ENCODE assay signal across 8 cellular contexts in genomic region chr21:45138199-45139002, GRCh38.
DNase-seq lines count a peak whose midpoint lies in the region; ATAC-seq and TF ChIP-seq lines count a peak whose summit lies in the region.

No MANE protein-coding gene starts in this region.

- no peaks in the 10 kb centered on the region for H3K9me3 ChIP-seq in adipocyte (ENCODE audit: control insufficient read depth, low read length)

- H3K79me2 ChIP-seq in KMS-11 (ENCODE audit: insufficient read depth, low read depth) = no peaks in the 10 kb centered on the region

- peaks cover 12% of the 10 kb centered on the region for H3K36me3 Mint-ChIP-seq in T-cell

- H3K4me3 Mint-ChIP-seq in T-cell = no peak overlapping the region

- no peaks in the 10 kb centered on the region for H3K27me3 ChIP-seq in KMS-11 (ENCODE audit: insufficient read depth, low read depth)
- no peaks in the 10 kb centered on the region for H3K27me3 ChIP-seq in adipocyte (replicated peaks; ENCODE audit: control insufficient read depth, insufficient read depth, low read length)

- no peak overlapping the region for H3K27ac ChIP-seq in KMS-11

- POLR2A ChIA-PET in T-cell (lab: Charles Lee) = interaction anchor here in 1 of 2 donors (0.6 to 0.7 kb wide), 2 partner anchors 326 to 1354 kb away, joined by 3 to 4 read pairs; no protein-coding TSS in a partner anchor

- peaks cover 11 to 24% (median 13%) of the 10 kb centered on the region in 3 donors for H3K4me1 Mint-ChIP-seq in T-cell

- H2AFZ ChIP-seq in KMS-11 (ENCODE audit: low read depth) = no peak overlapping the region

- H3K36me3 ChIP-seq in KMS-11 (ENCODE audit: insufficient read depth) (no peaks in the 10 kb centered on the region), adipocyte (ENCODE audit: control insufficient read depth, insufficient read depth, low read length, severe bottlenecking) (peaks cover 4% of the 10 kb centered on the region)

- no peaks in the 10 kb centered on the region for H3K27me3 Mint-ChIP-seq in T-cell

- ATAC-seq in T-cell (replicated peaks in 1 of 4) = peak; percentile 51 to 67 (median 65)
- no peak for ATAC-seq in GM19397 (IDR thresholded peaks at IDR 0.05; ENCODE audit: unreplicated experiment)

- peak overlapping the region in 1 of 2 donors; percentile 68 for H3K27ac Mint-ChIP-seq in T-cell

- no peaks in the 10 kb centered on the region for H4K20me1 ChIP-seq in KMS-11 (ENCODE audit: insufficient read depth)

- CTCF ChIA-PET in T-cell (lab: Charles Lee) = interaction anchor here (0.6 to 4.1 kb wide), 19 partner anchors 8 to 963 kb away, joined by 3 to 57 read pairs (median 4); no protein-coding TSS in a partner anchor

- H3K4me3 ChIP-seq in KMS-11 (IDR thresholded peaks at IDR 0.05; ENCODE audit: insufficient read depth, low read depth, low read length) = no peak overlapping the region
- H3K4me3 ChIP-seq in adipocyte (ENCODE audit: low read length) = no peak overlapping the region

- peak; percentile 79 for TF ChIP-seq CTCF in KMS-11 (conservative IDR thresholded peaks at IDR 0.05; ENCODE audit: low read depth, low read length)

- peak; percentile 68 for DNase-seq in DMS53 (lab: John Stamatoyannopoulos, UW)
- DNase-seq in T-cell = peak in 33 of 34 experiments; percentile 34 to 73 (median 59)
- peak; percentile 82 for DNase-seq in adipocyte (ENCODE audit: low read depth)
- DNase-seq in hepatic stellate cell (ENCODE audit: low spot score) = peak; percentile 59
- DNase-seq in stimulated activated CD4-positive, alpha-beta T cell treated with anti-CD3 and anti-CD28 coated beads, Interleukin-12 subunit alpha, Interleukin-12 subunit beta, amount 100 ng/mL, for 4 hours = peak; percentile 72
- no peak for DNase-seq in cerebellar nuclear complex (lab: John Stamatoyannopoulos, UW)

- no peak overlapping the region for H3K4me2 ChIP-seq in KMS-11

- H3K4me1 ChIP-seq in KMS-11 (ENCODE audit: low read depth, poor library complexity, severe bottlenecking) (peaks cover 23% of the 10 kb centered on the region), adipocyte (ENCODE audit: control insufficient read depth, insufficient read depth, low read length) (peaks cover 47% of the 10 kb centered on the region)

- H3K9ac ChIP-seq in KMS-11 (no peak overlapping the region), adipocyte (ENCODE audit: low read length) (peak overlapping the region; percentile 7)

- H3K9me3 Mint-ChIP-seq in T-cell = no peaks in the 10 kb centered on the region

Comparison
In these comparisons a context has a peak if more than half of its experiments do, and no peak if none do; other contexts are left out.
1. DNase-seq: peak in DMS53 (single experiment), T-cell (33 of 34), adipocyte (single experiment), hepatic stellate cell (single experiment) and stimulated activated CD4-positive, alpha-beta T cell treated with anti-CD3 and anti-CD28 coated beads, Interleukin-12 subunit alpha, Interleukin-12 subunit beta, amount 100 ng/mL, for 4 hours (single experiment); none in cerebellar nuclear complex (0 of 2).